8 cellular contexts compared by ENCODE assay signal in genomic region chr1:38804062-38804886, GRCh38. TPM values are rescaled to one million over a fixed set of nuclear protein-coding genes. Genes with fewer than 3 reads are reported as not detected.
DNase-seq lines count a peak whose midpoint lies in the region; ATAC-seq and TF ChIP-seq lines count a peak whose summit lies in the region.

No MANE protein-coding gene starts in this region.

- no peak overlapping the region for H3K27ac ChIP-seq in stomach

- peaks cover 4% of the 10 kb centered on the region for H3K4me1 Mint-ChIP-seq in activated naive CD4-positive, alpha-beta T cell treated with anti-CD3 and anti-CD28 coated beads for 36 hours (ENCODE audit: low read depth)
- peaks cover 4% of the 10 kb centered on the region for H3K4me1 Mint-ChIP-seq in glutamatergic neuron (ENCODE audit: low read depth, unreplicated experiment)

- TF ChIP-seq EP300 in stomach (IDR thresholded peaks at IDR 0.05) = no peak

- peak overlapping the region; percentile 30 to 48 (median 39) for H3K4me3 ChIP-seq in stomach

- peaks cover 50% of the 10 kb centered on the region for H3K27me3 Mint-ChIP-seq in activated naive CD4-positive, alpha-beta T cell treated with anti-CD3 and anti-CD28 coated beads for 36 hours (ENCODE audit: low read depth)
- H3K27me3 Mint-ChIP-seq in glutamatergic neuron (ENCODE audit: unreplicated experiment) = peaks cover 3% of the 10 kb centered on the region

- H3K27me3 ChIP-seq in stomach = peaks cover 0 to 87% (median 38%) of the 10 kb centered on the region in 3 donors

- H3K4me1 ChIP-seq in stomach = peaks cover 6 to 13% (median 12%) of the 10 kb centered on the region in 4 donors

- no peaks in the 10 kb centered on the region for H3K36me3 ChIP-seq in stomach

- CTCF ChIA-PET in activated naive CD4-positive, alpha-beta T cell treated with anti-CD3 and anti-CD28 coated beads for 36 hours (lab: Charles Lee) = no interaction called here

- no peak for TF ChIP-seq POLR2A in stomach (IDR thresholded peaks at IDR 0.05)

- TF ChIP-seq CTCF in glutamatergic neuron (IDR thresholded peaks at IDR 0.05; ENCODE audit: partially characterized antibody, unreplicated experiment) = no peak
- TF ChIP-seq CTCF in stomach (IDR thresholded peaks at IDR 0.05) = no peak

- ATAC-seq in SK-N-SH treated with all-trans-retinoic acid at 6 μM for 48 hours (peak; percentile 62), HG03025 (IDR thresholded peaks at IDR 0.05; ENCODE audit: low FRiP score, unreplicated experiment) (no peak), HG03095 (IDR thresholded peaks at IDR 0.05; ENCODE audit: unreplicated experiment) (no peak)

- no peaks in the 10 kb centered on the region for H3K9me3 ChIP-seq in stomach

- no peak overlapping the region for H3K27ac Mint-ChIP-seq in activated naive CD4-positive, alpha-beta T cell treated with anti-CD3 and anti-CD28 coated beads for 36 hours
- no peak overlapping the region for H3K27ac Mint-ChIP-seq in glutamatergic neuron (ENCODE audit: unreplicated experiment)

- peak overlapping the region; percentile 51 for H3K4me3 Mint-ChIP-seq in activated naive CD4-positive, alpha-beta T cell treated with anti-CD3 and anti-CD28 coated beads for 36 hours
- peak overlapping the region; percentile 81 for H3K4me3 Mint-ChIP-seq in glutamatergic neuron (ENCODE audit: unreplicated experiment)

- WGBS in stomach, 5 donors = 3 to 9% (median 3%) methylated on average over 39 to 81 of the region's 81 CpGs

- no peaks in the 10 kb centered on the region for H3K9me3 Mint-ChIP-seq in activated naive CD4-positive, alpha-beta T cell treated with anti-CD3 and anti-CD28 coated beads for 36 hours
- H3K9me3 Mint-ChIP-seq in glutamatergic neuron (ENCODE audit: unreplicated experiment) = no peaks in the 10 kb centered on the region

- H3K36me3 Mint-ChIP-seq in activated naive CD4-positive, alpha-beta T cell treated with anti-CD3 and anti-CD28 coated beads for 36 hours (ENCODE audit: low read depth) = no peaks in the 10 kb centered on the region
- peaks cover 12% of the 10 kb centered on the region for H3K36me3 Mint-ChIP-seq in glutamatergic neuron (ENCODE audit: unreplicated experiment)

- no peak for DNase-seq in activated naive CD4-positive, alpha-beta T cell treated with anti-CD3 and anti-CD28 coated beads for 36 hours
- no peak for DNase-seq in activated naive CD4-positive, alpha-beta T cell treated with Interleukin-2 at 50 U/mL for 16 hours
- DNase-seq in glutamatergic neuron = no peak
- no peak for DNase-seq in stomach
- DNase-seq in medulla oblongata (ENCODE audit: extremely low spot score) = no peak

- intact Hi-C loops in activated naive CD4-positive, alpha-beta T cell treated with anti-CD3 and anti-CD28 coated beads for 36 hours (cut with micrococcal nuclease) = no loop called here
- intact Hi-C loops in stomach (cut with DNase I; ENCODE audit: low total_unique reads) = no loop called here

TF ChIP-seq in SK-N-SH treated with all-trans-retinoic acid at 6 μM for 48 hours, 23 proteins besides CTCF, POLR2A, EP300 and RAD21:
- no peak for TF ChIP-seq PPARA (CRISPR knock-in tag; IDR thresholded peaks at IDR 0.05; ENCODE audit: borderline replicate concordance)
- TF ChIP-seq CREB5 (CRISPR knock-in tag; IDR thresholded peaks at IDR 0.05; ENCODE audit: low read depth) = no peak
- TF ChIP-seq BACH2 (CRISPR knock-in tag; IDR thresholded peaks at IDR 0.05; ENCODE audit: borderline replicate concordance) = no peak
- TF ChIP-seq ZNF70 (CRISPR knock-in tag; IDR thresholded peaks at IDR 0.05) = no peak
- no peak for TF ChIP-seq ZC3H10 (CRISPR knock-in tag; IDR thresholded peaks at IDR 0.05)
- no peak for TF ChIP-seq ZFP3 (CRISPR knock-in tag; IDR thresholded peaks at IDR 0.05)
- no peak for TF ChIP-seq OSR1 (CRISPR knock-in tag; IDR thresholded peaks at IDR 0.05)
- TF ChIP-seq ARNTL (CRISPR knock-in tag; IDR thresholded peaks at IDR 0.05; ENCODE audit: borderline replicate concordance, low read depth) = no peak
- no peak for TF ChIP-seq RARB (CRISPR knock-in tag; IDR thresholded peaks at IDR 0.05)
- TF ChIP-seq TSHZ2 (CRISPR knock-in tag; IDR thresholded peaks at IDR 0.05) = no peak
- TF ChIP-seq TCF4 (CRISPR knock-in tag; IDR thresholded peaks at IDR 0.05; ENCODE audit: borderline replicate concordance) = no peak
- TF ChIP-seq SNAI2 (CRISPR knock-in tag; IDR thresholded peaks at IDR 0.05) = no peak
- TF ChIP-seq POU6F1 (CRISPR knock-in tag; IDR thresholded peaks at IDR 0.05; ENCODE audit: borderline replicate concordance, low read depth) = no peak
- TF ChIP-seq ZNF8 (CRISPR knock-in tag; IDR thresholded peaks at IDR 0.05) = no peak
- no peak for TF ChIP-seq ZFP30 (CRISPR knock-in tag; IDR thresholded peaks at IDR 0.05)

RNA-seq across cellular contexts. Expression of gene RRAGC, which starts 55.3 kb away (rescaled TPM):
- 10 to 100 TPM; 22.3 to 23.3 TPM for total RNA-seq in activated naive CD4-positive, alpha-beta T cell treated with anti-CD3 and anti-CD28 coated beads for 36 hours
- total RNA-seq in glutamatergic neuron (ENCODE audit: unreplicated experiment) (20.6 TPM), stomach (10 to 100 TPM in 3 of 5 donors, 1 to 10 TPM in 2; 1.2 to 25.0 (median 11.2) TPM)
- polyA plus RNA-seq in stomach = 10 to 100 TPM in 2 of 3 donors, 1 to 10 TPM in 1; 9.7 to 15.3 (median 14.9) TPM
